Comparison of ENCODE assay signal across 1 cellular context in the genomic region with DNA sequence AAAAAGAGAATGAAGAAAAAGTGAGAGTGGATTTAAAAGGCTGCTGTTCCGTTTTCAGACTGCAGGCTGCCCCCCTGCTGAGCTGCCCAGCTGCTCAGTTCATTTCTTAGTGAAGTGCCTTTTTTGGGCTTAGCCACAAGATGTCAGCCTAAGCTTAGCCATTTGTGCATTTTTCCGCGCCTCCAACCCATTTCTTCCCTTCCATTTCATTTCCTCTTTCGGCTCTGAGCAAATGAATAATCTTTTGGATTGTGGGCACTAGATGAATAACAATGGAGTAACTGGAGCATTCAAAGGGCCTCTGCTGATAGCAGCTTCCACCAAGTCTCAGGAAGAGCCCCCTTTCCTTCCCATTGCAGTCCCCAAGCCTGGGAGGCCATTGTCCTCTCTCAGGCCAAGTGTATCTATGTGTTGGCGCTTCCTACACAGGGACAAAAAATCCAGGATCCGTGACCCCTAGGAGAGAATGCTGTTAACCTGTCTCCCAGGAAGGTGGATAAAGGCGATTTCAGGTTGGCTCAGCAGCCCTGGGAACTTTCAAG.
A peak's percentile ranks its signal among the peaks of the same experiment; 100 is the strongest.
TF ChIP-seq lines count a peak whose summit lies in the region.

No MANE protein-coding gene starts in this region.

TF ChIP-seq in HepG2, 621 proteins besides CTCF, POLR2A, EP300 and RAD21 (continued from another document and continues in another):
- TF ChIP-seq ARID3A (IDR thresholded peaks at IDR 0.05; ENCODE audit: low read depth, low read length), result 0 out of 2 replicates have a peak, but pooled peaks have one; percentile 53
- peak; percentile 68 for TF ChIP-seq ZFP36 (IDR thresholded peaks at IDR 0.05; ENCODE audit: borderline replicate concordance, low read depth, low read length, partially characterized antibody)
- peak; percentile 72; the same call in 1 of the 2 replicates for TF ChIP-seq MIER3 (CRISPR knock-in tag; IDR thresholded peaks at IDR 0.05; ENCODE audit: borderline replicate concordance)
- TF ChIP-seq MIXL1 (CRISPR knock-in tag; IDR thresholded peaks at IDR 0.05), result peak; percentile 90
- no peak for TF ChIP-seq FOXC1 (CRISPR knock-in tag; IDR thresholded peaks at IDR 0.05; ENCODE audit: borderline replicate concordance)
- peak; percentile 27; the same call in 1 of the 2 replicates for TF ChIP-seq ZFX (CRISPR knock-in tag; IDR thresholded peaks at IDR 0.05; ENCODE audit: low read depth)
- peak; percentile 99 for TF ChIP-seq STAG1 (CRISPR knock-in tag; IDR thresholded peaks at IDR 0.05)
- TF ChIP-seq SOX5 (CRISPR knock-in tag; IDR thresholded peaks at IDR 0.05; ENCODE audit: borderline replicate concordance), result peak; percentile 61
- TF ChIP-seq, protein P1, sequence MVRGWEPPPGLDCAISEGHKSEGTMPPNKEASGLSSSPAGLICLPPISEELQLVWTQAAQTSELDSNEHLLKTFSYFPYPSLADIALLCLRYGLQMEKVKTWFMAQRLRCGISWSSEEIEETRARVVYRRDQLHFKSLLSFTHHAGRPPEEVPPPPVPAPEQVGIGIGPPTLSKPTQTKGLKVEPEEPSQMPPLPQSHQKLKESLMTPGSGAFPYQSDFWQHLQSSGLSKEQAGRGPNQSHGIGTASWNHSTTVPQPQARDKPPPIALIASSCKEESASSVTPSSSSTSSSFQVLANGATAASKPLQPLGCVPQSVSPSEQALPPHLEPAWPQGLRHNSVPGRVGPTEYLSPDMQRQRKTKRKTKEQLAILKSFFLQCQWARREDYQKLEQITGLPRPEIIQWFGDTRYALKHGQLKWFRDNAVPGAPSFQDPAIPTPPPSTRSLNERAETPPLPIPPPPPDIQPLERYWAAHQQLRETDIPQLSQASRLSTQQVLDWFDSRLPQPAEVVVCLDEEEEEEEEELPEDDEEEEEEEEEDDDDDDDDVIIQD (CRISPR knock-in tag; IDR thresholded peaks at IDR 0.05; ENCODE audit: low read depth), result 0 out of 2 replicates have a peak, but pooled peaks have one; percentile 36
- TF ChIP-seq BCL3 (CRISPR knock-in tag; IDR thresholded peaks at IDR 0.05), result peak; percentile 50; the same call in 1 of the 2 replicates
- TF ChIP-seq ZNF567 (CRISPR knock-in tag; IDR thresholded peaks at IDR 0.05; ENCODE audit: borderline replicate concordance), result no peak
- TF ChIP-seq, protein P2, sequence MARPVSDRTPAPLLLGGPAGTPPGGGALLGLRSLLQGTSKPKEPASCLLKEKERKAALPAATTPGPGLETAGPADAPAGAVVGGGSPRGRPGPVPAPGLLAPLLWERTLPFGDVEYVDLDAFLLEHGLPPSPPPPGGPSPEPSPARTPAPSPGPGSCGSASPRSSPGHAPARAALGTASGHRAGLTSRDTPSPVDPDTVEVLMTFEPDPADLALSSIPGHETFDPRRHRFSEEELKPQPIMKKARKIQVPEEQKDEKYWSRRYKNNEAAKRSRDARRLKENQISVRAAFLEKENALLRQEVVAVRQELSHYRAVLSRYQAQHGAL (CRISPR knock-in tag; IDR thresholded peaks at IDR 0.05; ENCODE audit: not compliant biosample characterization), result no peak
- no peak for TF ChIP-seq ZFP90 (CRISPR knock-in tag; IDR thresholded peaks at IDR 0.05; ENCODE audit: borderline replicate concordance)
- no peak for TF ChIP-seq HOXA9 (CRISPR knock-in tag; IDR thresholded peaks at IDR 0.05; ENCODE audit: borderline replicate concordance)
- TF ChIP-seq ATF2 (CRISPR knock-in tag; IDR thresholded peaks at IDR 0.05), result no peak; the same call in 1 of the 2 replicates
- TF ChIP-seq ZNF232 (CRISPR knock-in tag; IDR thresholded peaks at IDR 0.05; ENCODE audit: borderline replicate concordance), result no peak
- TF ChIP-seq TOE1 (CRISPR knock-in tag; IDR thresholded peaks at IDR 0.05), result no peak
- TF ChIP-seq RELA (CRISPR knock-in tag; IDR thresholded peaks at IDR 0.05), result 0 out of 2 replicates have a peak, but pooled peaks have one; percentile 43
- peak; percentile 42; the same call in 1 of the 2 replicates for TF ChIP-seq ZBTB25 (CRISPR knock-in tag; IDR thresholded peaks at IDR 0.05)
- TF ChIP-seq PBX2 (CRISPR knock-in tag; IDR thresholded peaks at IDR 0.05), result no peak
- TF ChIP-seq RFX5 (IDR thresholded peaks at IDR 0.05; ENCODE audit: low read depth, low read length), result 0 out of 2 replicates have a peak, but pooled peaks have one; percentile 16
- no peak for TF ChIP-seq PCBP2 (optimal IDR thresholded peaks at IDR 0.05; ENCODE audit: low read depth, low read length, poor library complexity, severe bottlenecking)
- peak; percentile 76 for TF ChIP-seq TEAD3 (CRISPR knock-in tag; optimal IDR thresholded peaks at IDR 0.05; ENCODE audit: borderline replicate concordance)
- peak; percentile 64; the same call in 1 of the 2 replicates for TF ChIP-seq IKZF5 (CRISPR knock-in tag; IDR thresholded peaks at IDR 0.05)
- TF ChIP-seq KMT2B (CRISPR knock-in tag; IDR thresholded peaks at IDR 0.05), result peak; percentile 46; the same call in 1 of the 2 replicates
- no peak; the same call in 1 of the 2 replicates for TF ChIP-seq EHMT2 (IDR thresholded peaks at IDR 0.05; ENCODE audit: borderline replicate concordance, low read depth, low read length)
- peak; percentile 99 for TF ChIP-seq SMC3 (IDR thresholded peaks at IDR 0.05; ENCODE audit: low read length)
- TF ChIP-seq KLF6 (CRISPR knock-in tag; IDR thresholded peaks at IDR 0.05), result peak; percentile 67; the same call in 1 of the 2 replicates
- no peak; the same call in 1 of the 2 replicates for TF ChIP-seq HOXA5 (CRISPR knock-in tag; IDR thresholded peaks at IDR 0.05)
- peak; percentile 61; the same call in 1 of the 2 replicates for TF ChIP-seq ZSCAN9 (CRISPR knock-in tag; IDR thresholded peaks at IDR 0.05; ENCODE audit: borderline replicate concordance)
- no peak for TF ChIP-seq SETDB1 (CRISPR knock-in tag; IDR thresholded peaks at IDR 0.05; ENCODE audit: borderline replicate concordance)
- TF ChIP-seq TAF1 (CRISPR knock-in tag; IDR thresholded peaks at IDR 0.05), result no peak; the same call in 1 of the 2 replicates
- TF ChIP-seq HES4 (CRISPR knock-in tag; IDR thresholded peaks at IDR 0.05; ENCODE audit: borderline replicate concordance), result no peak; the same call in 1 of the 2 replicates
- TF ChIP-seq AGO1 (IDR thresholded peaks at IDR 0.05; ENCODE audit: low read depth, low read length, poor library complexity, severe bottlenecking), result no peak
- peak; percentile 20; the same call in 1 of the 2 replicates for TF ChIP-seq ZNF263 (CRISPR knock-in tag; IDR thresholded peaks at IDR 0.05)
- TF ChIP-seq ZNF775 (CRISPR knock-in tag; IDR thresholded peaks at IDR 0.05; ENCODE audit: borderline replicate concordance), result no peak
- TF ChIP-seq, protein P3, sequence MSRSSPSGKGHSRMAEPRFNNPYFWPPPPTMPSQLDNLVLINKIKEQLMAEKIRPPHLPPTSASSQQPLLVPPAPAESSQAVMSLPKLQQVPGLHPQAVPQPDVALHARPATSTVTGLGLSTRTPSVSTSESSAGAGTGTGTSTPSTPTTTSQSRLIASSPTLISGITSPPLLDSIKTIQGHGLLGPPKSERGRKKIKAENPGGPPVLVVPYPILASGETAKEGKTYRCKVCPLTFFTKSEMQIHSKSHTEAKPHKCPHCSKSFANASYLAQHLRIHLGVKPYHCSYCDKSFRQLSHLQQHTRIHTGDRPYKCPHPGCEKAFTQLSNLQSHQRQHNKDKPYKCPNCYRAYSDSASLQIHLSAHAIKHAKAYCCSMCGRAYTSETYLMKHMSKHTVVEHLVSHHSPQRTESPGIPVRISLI (CRISPR knock-in tag; IDR thresholded peaks at IDR 0.05; ENCODE audit: borderline replicate concordance), result no peak
- TF ChIP-seq ZNF335 (CRISPR knock-in tag; IDR thresholded peaks at IDR 0.05), result peak; percentile 47; the same call in 1 of the 2 replicates
- TF ChIP-seq ZNF205 (CRISPR knock-in tag; IDR thresholded peaks at IDR 0.05), result peak; percentile 75; the same call in 1 of the 2 replicates
- peak; percentile 58; the same call in 1 of the 2 replicates for TF ChIP-seq RXRB (CRISPR knock-in tag; IDR thresholded peaks at IDR 0.05; ENCODE audit: borderline replicate concordance)
- 0 out of 2 replicates have a peak, but pooled peaks have one; percentile 27 for TF ChIP-seq HOXD1 (CRISPR knock-in tag; IDR thresholded peaks at IDR 0.05)
- peak in 1 of 2 experiments; percentile 29; a peak in 1 of 4 replicates for TF ChIP-seq KLF16 (CRISPR knock-in tag; IDR thresholded peaks at IDR 0.05)
- TF ChIP-seq JUNB (CRISPR knock-in tag; IDR thresholded peaks at IDR 0.05; ENCODE audit: borderline replicate concordance), result no peak
- no peak for TF ChIP-seq DNMT3B (CRISPR knock-in tag; conservative IDR thresholded peaks at IDR 0.05)
- peak; percentile 67; the same call in 1 of the 2 replicates for TF ChIP-seq ZNF556 (CRISPR knock-in tag; IDR thresholded peaks at IDR 0.05; ENCODE audit: borderline replicate concordance)
- peak; percentile 58 for TF ChIP-seq ZNF619 (CRISPR knock-in tag; IDR thresholded peaks at IDR 0.05)
- TF ChIP-seq ZNF446 (CRISPR knock-in tag; IDR thresholded peaks at IDR 0.05), result no peak; the same call in 1 of the 2 replicates
- peak; percentile 65; the same call in 1 of the 2 replicates for TF ChIP-seq KDM4B (CRISPR knock-in tag; IDR thresholded peaks at IDR 0.05)
- no peak for TF ChIP-seq SOX13 (IDR thresholded peaks at IDR 0.05)
- peak in 1 of 2 experiments; percentile 40; a peak in 1 of 4 replicates for TF ChIP-seq SOX13 (CRISPR knock-in tag; conservative IDR thresholded peaks at IDR 0.05 in 1 of 2, IDR thresholded peaks at IDR 0.05 in 1 of 2)
- TF ChIP-seq ZNF124 (CRISPR knock-in tag; IDR thresholded peaks at IDR 0.05), result peak; percentile 94
- TF ChIP-seq, protein P4, sequence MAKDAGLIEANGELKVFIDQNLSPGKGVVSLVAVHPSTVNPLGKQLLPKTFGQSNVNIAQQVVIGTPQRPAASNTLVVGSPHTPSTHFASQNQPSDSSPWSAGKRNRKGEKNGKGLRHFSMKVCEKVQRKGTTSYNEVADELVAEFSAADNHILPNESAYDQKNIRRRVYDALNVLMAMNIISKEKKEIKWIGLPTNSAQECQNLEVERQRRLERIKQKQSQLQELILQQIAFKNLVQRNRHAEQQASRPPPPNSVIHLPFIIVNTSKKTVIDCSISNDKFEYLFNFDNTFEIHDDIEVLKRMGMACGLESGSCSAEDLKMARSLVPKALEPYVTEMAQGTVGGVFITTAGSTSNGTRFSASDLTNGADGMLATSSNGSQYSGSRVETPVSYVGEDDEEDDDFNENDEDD (CRISPR knock-in tag; IDR thresholded peaks at IDR 0.05; ENCODE audit: borderline replicate concordance), result peak; percentile 47; the same call in 1 of the 2 replicates
- TF ChIP-seq KAT8 (CRISPR knock-in tag; IDR thresholded peaks at IDR 0.05), result peak; percentile 85
- TF ChIP-seq ZC3H13 (CRISPR knock-in tag; IDR thresholded peaks at IDR 0.05), result no peak
- TF ChIP-seq KLF11 (CRISPR knock-in tag; IDR thresholded peaks at IDR 0.05), result peak; percentile 82; the same call in 1 of the 2 replicates
- TF ChIP-seq ZNF3 (CRISPR knock-in tag; IDR thresholded peaks at IDR 0.05), result peak; percentile 23; the same call in 1 of the 2 replicates
